1 cellular context compared by ENCODE assay signal in genomic region chr2:33197198-33197938, GRCh38.
TF ChIP-seq lines count a peak whose summit lies in the region.

No MANE protein-coding gene starts in this region.

TF ChIP-seq in HepG2, 621 proteins besides CTCF, POLR2A, EP300 and RAD21 (continued from another document and continues in another):
- TF ChIP-seq, protein P1, sequence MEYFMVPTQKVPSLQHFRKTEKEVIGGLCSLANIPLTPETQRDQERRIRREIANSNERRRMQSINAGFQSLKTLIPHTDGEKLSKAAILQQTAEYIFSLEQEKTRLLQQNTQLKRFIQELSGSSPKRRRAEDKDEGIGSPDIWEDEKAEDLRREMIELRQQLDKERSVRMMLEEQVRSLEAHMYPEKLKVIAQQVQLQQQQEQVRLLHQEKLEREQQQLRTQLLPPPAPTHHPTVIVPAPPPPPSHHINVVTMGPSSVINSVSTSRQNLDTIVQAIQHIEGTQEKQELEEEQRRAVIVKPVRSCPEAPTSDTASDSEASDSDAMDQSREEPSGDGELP (IDR thresholded peaks at IDR 0.05; ENCODE audit: borderline replicate concordance, low read depth): no peak
- peak; percentile 95 for TF ChIP-seq ZNF644 (CRISPR knock-in tag; IDR thresholded peaks at IDR 0.05; ENCODE audit: low read depth)
- no peak for TF ChIP-seq ZNF260 (CRISPR knock-in tag; IDR thresholded peaks at IDR 0.05; ENCODE audit: borderline replicate concordance, low read depth)
- TF ChIP-seq NR1H2 (CRISPR knock-in tag; IDR thresholded peaks at IDR 0.05; ENCODE audit: borderline replicate concordance, low read depth): no peak
- TF ChIP-seq CBX1 (IDR thresholded peaks at IDR 0.05; ENCODE audit: low read depth): no peak
- TF ChIP-seq CSRNP1 (CRISPR knock-in tag; IDR thresholded peaks at IDR 0.05): no peak
- TF ChIP-seq MEIS1 (CRISPR knock-in tag; IDR thresholded peaks at IDR 0.05; ENCODE audit: borderline replicate concordance): no peak
- no peak for TF ChIP-seq STAG1 (CRISPR knock-in tag; IDR thresholded peaks at IDR 0.05)
- TF ChIP-seq ZNF180 (CRISPR knock-in tag; IDR thresholded peaks at IDR 0.05; ENCODE audit: borderline replicate concordance, low read depth): no peak
- TF ChIP-seq ZNF567 (CRISPR knock-in tag; IDR thresholded peaks at IDR 0.05; ENCODE audit: borderline replicate concordance): no peak
- TF ChIP-seq, protein P2, sequence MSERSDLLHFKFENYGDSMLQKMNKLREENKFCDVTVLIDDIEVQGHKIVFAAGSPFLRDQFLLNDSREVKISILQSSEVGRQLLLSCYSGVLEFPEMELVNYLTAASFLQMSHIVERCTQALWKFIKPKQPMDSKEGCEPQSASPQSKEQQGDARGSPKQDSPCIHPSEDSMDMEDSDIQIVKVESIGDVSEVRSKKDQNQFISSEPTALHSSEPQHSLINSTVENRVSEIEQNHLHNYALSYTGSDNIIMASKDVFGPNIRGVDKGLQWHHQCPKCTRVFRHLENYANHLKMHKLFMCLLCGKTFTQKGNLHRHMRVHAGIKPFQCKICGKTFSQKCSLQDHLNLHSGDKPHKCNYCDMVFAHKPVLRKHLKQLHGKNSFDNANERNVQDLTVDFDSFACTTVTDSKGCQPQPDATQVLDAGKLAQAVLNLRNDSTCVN (CRISPR knock-in tag; IDR thresholded peaks at IDR 0.05; ENCODE audit: borderline replicate concordance): no peak
- no peak for TF ChIP-seq KDM4B (CRISPR knock-in tag; IDR thresholded peaks at IDR 0.05)
- TF ChIP-seq ZNF510 (CRISPR knock-in tag; IDR thresholded peaks at IDR 0.05; ENCODE audit: low read depth): no peak
- TF ChIP-seq, protein P3, sequence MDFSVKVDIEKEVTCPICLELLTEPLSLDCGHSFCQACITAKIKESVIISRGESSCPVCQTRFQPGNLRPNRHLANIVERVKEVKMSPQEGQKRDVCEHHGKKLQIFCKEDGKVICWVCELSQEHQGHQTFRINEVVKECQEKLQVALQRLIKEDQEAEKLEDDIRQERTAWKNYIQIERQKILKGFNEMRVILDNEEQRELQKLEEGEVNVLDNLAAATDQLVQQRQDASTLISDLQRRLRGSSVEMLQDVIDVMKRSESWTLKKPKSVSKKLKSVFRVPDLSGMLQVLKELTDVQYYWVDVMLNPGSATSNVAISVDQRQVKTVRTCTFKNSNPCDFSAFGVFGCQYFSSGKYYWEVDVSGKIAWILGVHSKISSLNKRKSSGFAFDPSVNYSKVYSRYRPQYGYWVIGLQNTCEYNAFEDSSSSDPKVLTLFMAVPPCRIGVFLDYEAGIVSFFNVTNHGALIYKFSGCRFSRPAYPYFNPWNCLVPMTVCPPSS (IDR thresholded peaks at IDR 0.05): no peak
- TF ChIP-seq ZNF563 (CRISPR knock-in tag; IDR thresholded peaks at IDR 0.05): no peak
- TF ChIP-seq, protein P4, sequence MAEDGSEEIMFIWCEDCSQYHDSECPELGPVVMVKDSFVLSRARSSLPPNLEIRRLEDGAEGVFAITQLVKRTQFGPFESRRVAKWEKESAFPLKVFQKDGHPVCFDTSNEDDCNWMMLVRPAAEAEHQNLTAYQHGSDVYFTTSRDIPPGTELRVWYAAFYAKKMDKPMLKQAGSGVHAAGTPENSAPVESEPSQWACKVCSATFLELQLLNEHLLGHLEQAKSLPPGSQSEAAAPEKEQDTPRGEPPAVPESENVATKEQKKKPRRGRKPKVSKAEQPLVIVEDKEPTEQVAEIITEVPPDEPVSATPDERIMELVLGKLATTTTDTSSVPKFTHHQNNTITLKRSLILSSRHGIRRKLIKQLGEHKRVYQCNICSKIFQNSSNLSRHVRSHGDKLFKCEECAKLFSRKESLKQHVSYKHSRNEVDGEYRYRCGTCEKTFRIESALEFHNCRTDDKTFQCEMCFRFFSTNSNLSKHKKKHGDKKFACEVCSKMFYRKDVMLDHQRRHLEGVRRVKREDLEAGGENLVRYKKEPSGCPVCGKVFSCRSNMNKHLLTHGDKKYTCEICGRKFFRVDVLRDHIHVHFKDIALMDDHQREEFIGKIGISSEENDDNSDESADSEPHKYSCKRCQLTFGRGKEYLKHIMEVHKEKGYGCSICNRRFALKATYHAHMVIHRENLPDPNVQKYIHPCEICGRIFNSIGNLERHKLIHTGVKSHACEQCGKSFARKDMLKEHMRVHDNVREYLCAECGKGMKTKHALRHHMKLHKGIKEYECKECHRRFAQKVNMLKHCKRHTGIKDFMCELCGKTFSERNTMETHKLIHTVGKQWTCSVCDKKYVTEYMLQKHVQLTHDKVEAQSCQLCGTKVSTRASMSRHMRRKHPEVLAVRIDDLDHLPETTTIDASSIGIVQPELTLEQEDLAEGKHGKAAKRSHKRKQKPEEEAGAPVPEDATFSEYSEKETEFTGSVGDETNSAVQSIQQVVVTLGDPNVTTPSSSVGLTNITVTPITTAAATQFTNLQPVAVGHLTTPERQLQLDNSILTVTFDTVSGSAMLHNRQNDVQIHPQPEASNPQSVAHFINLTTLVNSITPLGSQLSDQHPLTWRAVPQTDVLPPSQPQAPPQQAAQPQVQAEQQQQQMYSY (CRISPR knock-in tag; IDR thresholded peaks at IDR 0.05): no peak
- TF ChIP-seq NR3C1 (CRISPR knock-in tag; IDR thresholded peaks at IDR 0.05): no peak
- no peak; the same call in 1 of the 2 replicates for TF ChIP-seq GABPB1 (CRISPR knock-in tag; IDR thresholded peaks at IDR 0.05)
- TF ChIP-seq, protein P5, sequence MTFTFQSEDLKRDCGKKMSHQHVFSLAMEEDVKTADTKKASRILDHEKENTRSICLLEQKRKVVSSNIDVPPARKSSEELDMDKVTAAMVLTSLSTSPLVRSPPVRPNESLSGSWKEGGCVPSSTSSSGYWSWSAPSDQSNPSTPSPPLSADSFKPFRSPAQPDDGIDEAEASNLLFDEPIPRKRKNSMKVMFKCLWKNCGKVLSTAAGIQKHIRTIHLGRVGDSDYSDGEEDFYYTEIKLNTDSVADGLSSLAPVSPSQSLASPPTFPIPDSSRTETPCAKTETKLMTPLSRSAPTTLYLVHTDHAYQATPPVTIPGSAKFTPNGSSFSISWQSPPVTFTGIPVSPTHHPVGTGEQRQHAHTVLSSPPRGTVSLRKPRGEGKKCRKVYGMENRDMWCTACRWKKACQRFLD (CRISPR knock-in tag; IDR thresholded peaks at IDR 0.05; ENCODE audit: borderline replicate concordance): no peak
- TF ChIP-seq SP2 (CRISPR knock-in tag; IDR thresholded peaks at IDR 0.05): no peak
- no peak for TF ChIP-seq IKZF4 (CRISPR knock-in tag; IDR thresholded peaks at IDR 0.05; ENCODE audit: borderline replicate concordance, low read depth, not compliant biosample characterization)
- TF ChIP-seq RFXANK (CRISPR knock-in tag; IDR thresholded peaks at IDR 0.05): no peak
- TF ChIP-seq FOXA3 (CRISPR knock-in tag; IDR thresholded peaks at IDR 0.05): peak; percentile 61
- TF ChIP-seq ZIK1 (CRISPR knock-in tag; IDR thresholded peaks at IDR 0.05; ENCODE audit: borderline replicate concordance, low read depth): no peak
- TF ChIP-seq TERF1 (CRISPR knock-in tag; IDR thresholded peaks at IDR 0.05): no peak
- TF ChIP-seq RBM22 (optimal IDR thresholded peaks at IDR 0.05; ENCODE audit: low read length): no peak
- TF ChIP-seq FOXK2 (IDR thresholded peaks at IDR 0.05): no peak
- TF ChIP-seq KAT2B (IDR thresholded peaks at IDR 0.05; ENCODE audit: borderline replicate concordance, low read depth, low read length): 0 out of 2 replicates have a peak, but pooled peaks have one; percentile 16
- TF ChIP-seq ZC3H4 (CRISPR knock-in tag; IDR thresholded peaks at IDR 0.05; ENCODE audit: borderline replicate concordance): no peak
- peak; percentile 26; the same call in 1 of the 2 replicates for TF ChIP-seq RXRA (CRISPR knock-in tag; IDR thresholded peaks at IDR 0.05)
- TF ChIP-seq, protein P6, sequence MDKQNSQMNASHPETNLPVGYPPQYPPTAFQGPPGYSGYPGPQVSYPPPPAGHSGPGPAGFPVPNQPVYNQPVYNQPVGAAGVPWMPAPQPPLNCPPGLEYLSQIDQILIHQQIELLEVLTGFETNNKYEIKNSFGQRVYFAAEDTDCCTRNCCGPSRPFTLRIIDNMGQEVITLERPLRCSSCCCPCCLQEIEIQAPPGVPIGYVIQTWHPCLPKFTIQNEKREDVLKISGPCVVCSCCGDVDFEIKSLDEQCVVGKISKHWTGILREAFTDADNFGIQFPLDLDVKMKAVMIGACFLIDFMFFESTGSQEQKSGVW (CRISPR knock-in tag; IDR thresholded peaks at IDR 0.05; ENCODE audit: borderline replicate concordance): no peak
- TF ChIP-seq KLF15 (CRISPR knock-in tag; IDR thresholded peaks at IDR 0.05; ENCODE audit: borderline replicate concordance): no peak
- no peak for TF ChIP-seq ARNT2 (CRISPR knock-in tag; IDR thresholded peaks at IDR 0.05; ENCODE audit: low read depth)
- no peak for TF ChIP-seq ZNF816 (CRISPR knock-in tag; IDR thresholded peaks at IDR 0.05; ENCODE audit: borderline replicate concordance)
- no peak for TF ChIP-seq ZNF607 (CRISPR knock-in tag; IDR thresholded peaks at IDR 0.05; ENCODE audit: borderline replicate concordance)
- TF ChIP-seq SMAD9 (CRISPR knock-in tag; IDR thresholded peaks at IDR 0.05): no peak
- no peak for TF ChIP-seq HNF1A (IDR thresholded peaks at IDR 0.05; ENCODE audit: low read depth)
- no peak for TF ChIP-seq HNF1A (CRISPR knock-in tag; IDR thresholded peaks at IDR 0.05; ENCODE audit: borderline replicate concordance)
- no peak for TF ChIP-seq MAZ (IDR thresholded peaks at IDR 0.05; ENCODE audit: borderline replicate concordance, low read depth, low read length)
- TF ChIP-seq MAZ (CRISPR knock-in tag; IDR thresholded peaks at IDR 0.05; ENCODE audit: low read depth): no peak
- no peak for TF ChIP-seq ZFY (CRISPR knock-in tag; IDR thresholded peaks at IDR 0.05)
- TF ChIP-seq TOPORS (CRISPR knock-in tag; IDR thresholded peaks at IDR 0.05): no peak
- TF ChIP-seq, protein P7, sequence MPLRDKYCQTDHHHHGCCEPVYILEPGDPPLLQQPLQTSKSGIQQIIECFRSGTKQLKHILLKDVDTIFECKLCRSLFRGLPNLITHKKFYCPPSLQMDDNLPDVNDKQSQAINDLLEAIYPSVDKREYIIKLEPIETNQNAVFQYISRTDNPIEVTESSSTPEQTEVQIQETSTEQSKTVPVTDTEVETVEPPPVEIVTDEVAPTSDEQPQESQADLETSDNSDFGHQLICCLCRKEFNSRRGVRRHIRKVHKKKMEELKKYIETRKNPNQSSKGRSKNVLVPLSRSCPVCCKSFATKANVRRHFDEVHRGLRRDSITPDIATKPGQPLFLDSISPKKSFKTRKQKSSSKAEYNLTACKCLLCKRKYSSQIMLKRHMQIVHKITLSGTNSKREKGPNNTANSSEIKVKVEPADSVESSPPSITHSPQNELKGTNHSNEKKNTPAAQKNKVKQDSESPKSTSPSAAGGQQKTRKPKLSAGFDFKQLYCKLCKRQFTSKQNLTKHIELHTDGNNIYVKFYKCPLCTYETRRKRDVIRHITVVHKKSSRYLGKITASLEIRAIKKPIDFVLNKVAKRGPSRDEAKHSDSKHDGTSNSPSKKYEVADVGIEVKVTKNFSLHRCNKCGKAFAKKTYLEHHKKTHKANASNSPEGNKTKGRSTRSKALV (CRISPR knock-in tag; IDR thresholded peaks at IDR 0.05): no peak
- TF ChIP-seq PPARG (CRISPR knock-in tag; conservative IDR thresholded peaks at IDR 0.05): peak; percentile 62; the same call in 1 of the 2 replicates
- peak; percentile 43; the same call in 1 of the 2 replicates for TF ChIP-seq THAP11 (CRISPR knock-in tag; IDR thresholded peaks at IDR 0.05)
- TF ChIP-seq CHD4 (IDR thresholded peaks at IDR 0.05; ENCODE audit: borderline replicate concordance, low read length): peak; percentile 37; the same call in 1 of the 2 replicates
- TF ChIP-seq IRF2 (CRISPR knock-in tag; IDR thresholded peaks at IDR 0.05): peak; percentile 70; the same call in 1 of the 2 replicates
- no peak for TF ChIP-seq NFATC3 (CRISPR knock-in tag; IDR thresholded peaks at IDR 0.05)
- TF ChIP-seq ISX (CRISPR knock-in tag; conservative IDR thresholded peaks at IDR 0.05): no peak
